Comparison of ENCODE assay signal across 27 cellular contexts in the genomic region with DNA sequence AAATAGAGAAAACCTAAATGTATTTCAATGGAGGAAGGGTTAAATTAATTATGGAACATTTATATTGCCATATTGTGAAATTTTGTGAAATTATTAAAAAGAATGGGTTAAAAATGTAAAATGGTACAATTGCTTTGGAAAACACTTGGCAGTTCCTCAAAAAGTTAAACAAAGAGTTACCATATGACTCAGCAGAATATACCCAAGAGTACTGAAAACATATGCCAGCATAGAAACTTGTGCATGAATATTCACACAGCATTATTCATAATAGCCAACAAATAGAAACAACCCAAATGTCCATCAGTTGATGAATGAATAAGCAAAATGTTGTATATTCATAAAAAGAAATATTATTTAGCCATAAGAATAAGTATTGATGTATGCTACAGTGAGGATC.
A peak's percentile ranks its signal among the peaks of the same experiment; 100 is the strongest.
DNase-seq lines count a peak whose midpoint lies in the region; ATAC-seq and TF ChIP-seq lines count a peak whose summit lies in the region.
"Had no signal": no experiment of that assay in that cellular context is flagged by ENCODE, and none has a peak within 500 bp of the region (broad histone marks: within the 10 kb centered on the region; RNA-seq: fewer than 3 reads in every experiment).

No MANE protein-coding gene starts in this region.

- no peak for TF ChIP-seq EP300 in SK-N-SH (IDR thresholded peaks at IDR 0.05; ENCODE audit: borderline replicate concordance in 1 of 2, low read depth in 1 of 2, low read length in 1 of 2)

- no peak for ATAC-seq in GM23338
- ATAC-seq: gastroesophageal sphincter; left lung; naive thymus-derived CD4-positive, alpha-beta T cell; WTC11 had no signal

- H3K36me3 ChIP-seq in A673 (ENCODE audit: insufficient read depth, low read length, poor library complexity, severe bottlenecking) (no peaks in the 10 kb centered on the region), GM23338 (ENCODE audit: insufficient read depth) (no peaks in the 10 kb centered on the region), adipocyte (ENCODE audit: control insufficient read depth, insufficient read depth, low read length, severe bottlenecking) (no peaks in the 10 kb centered on the region), SK-N-SH (replicated peaks in 1 of 2; ENCODE audit: control insufficient read depth in 1 of 2, insufficient read depth in 2 of 2, low read length in 1 of 2) (no peaks in the 10 kb centered on the region)
- H3K36me3 ChIP-seq: gastroesophageal sphincter, left lung had no signal

- H3K27ac ChIP-seq in A673 (ENCODE audit: low read depth, low read length, poor library complexity, severe bottlenecking) (no peak overlapping the region), GM23338 (ENCODE audit: low read depth) (no peak overlapping the region), SK-N-SH (ENCODE audit: low read depth in 2 of 2, low read length in 1 of 2) (no peak overlapping the region)
- H3K27ac ChIP-seq: gastroesophageal sphincter, KMS-11, left lung, testis had no signal

- DNase-seq in A673 (ENCODE audit: low spot score) (peak; percentile 17), GM23338 (ENCODE audit: low spot score) (no peak), adipocyte (ENCODE audit: low read depth) (peak; percentile 22), fibroblast of peridontal ligament (ENCODE audit: extremely low read depth) (peak; percentile 23), NCI-H1417 treated with DMSO at 0.1 percent for 48 hours (lab: John Stamatoyannopoulos, UW) (no peak), SK-N-SH (no peak), mucosa of gallbladder (ENCODE audit: low spot score) (no peak)
- DNase-seq: activated CD4-positive, alpha-beta T cell treated with anti-CD3 and anti-CD28 coated beads, Interleukin-2, amount 50 U/mL, for 1 hour; activated naive CD4-positive, alpha-beta T cell treated with anti-CD3 and anti-CD28 coated beads, Interleukin-2, amount 10 ng/mL, durations not matched to agents 7 days and 5 days; caudate nucleus; CD4-positive, CD25-positive, alpha-beta regulatory T cell; left lung; naive thymus-derived CD4-positive, alpha-beta T cell; NCI-H1092; NCI-H187 treated with DMSO at 0.1 percent for 48 hours; NCI-H526 treated with DMSO at 0.1 percent for 48 hours; nucleus accumbens; retina; RPMI8226; stimulated activated CD4-positive, alpha-beta T cell treated with anti-CD3 and anti-CD28 coated beads, Interleukin-12 subunit alpha, Interleukin-12 subunit beta, amount 100 ng/mL, for 4 hours; stimulated activated CD4-positive, alpha-beta T cell treated with anti-CD3 and anti-CD28 coated beads, Interleukin-4, amount 100 ng/mL, for 24 hours; stimulated activated naive B cell treated with anti-CD40 and anti-IgM and Interleukin-4, amounts not matched to agents 10 μg/mL and 1 μg/mL and 100 μg/mL, for 72 hours; testis had no signal

- H3K9ac ChIP-seq in adipocyte (ENCODE audit: low read length) (no peak overlapping the region), SK-N-SH (no peak overlapping the region)
- H3K9ac ChIP-seq: KMS-11 had no signal

- no peaks in the 10 kb centered on the region for H3K79me2 ChIP-seq in GM23338 (replicated peaks; ENCODE audit: insufficient read depth)
- no peaks in the 10 kb centered on the region for H3K79me2 ChIP-seq in SK-N-SH (ENCODE audit: insufficient read depth)

- TF ChIP-seq RAD21 in SK-N-SH (IDR thresholded peaks at IDR 0.05; ENCODE audit: low read length): no peak

- H2AFZ ChIP-seq in GM23338: no peak overlapping the region
- no peak overlapping the region for H2AFZ ChIP-seq in SK-N-SH (ENCODE audit: low read depth)

- peaks cover 3% of the 10 kb centered on the region; the same call in 1 of the 3 replicates for H3K9me3 Mint-ChIP-seq in GM23338
- H3K9me3 Mint-ChIP-seq: activated naive CD4-positive, alpha-beta T cell treated with anti-CD3 and anti-CD28 coated beads, Interleukin-2, amount 10 ng/mL, durations not matched to agents 7 days and 5 days; activated T-helper 1 cell treated with anti-CD3 and anti-CD28 coated beads, Interleukin-12 subunit alpha, Interleukin-12 subunit beta, Interleukin-2, Interleukin-4 antibody, amounts not matched to agents 30 ng/mL and 10 ng/mL and 1 ng/mL, durations not matched to agents 14 hours and 24 hours and 36 hours had no signal

- H3K36me3 Mint-ChIP-seq in GM23338 (ENCODE audit: low read depth): no peaks in the 10 kb centered on the region
- H3K36me3 Mint-ChIP-seq: activated naive CD4-positive, alpha-beta T cell treated with anti-CD3 and anti-CD28 coated beads, Interleukin-2, amount 10 ng/mL, durations not matched to agents 7 days and 5 days; CD4-positive, CD25-positive, alpha-beta regulatory T cell; naive thymus-derived CD4-positive, alpha-beta T cell; stimulated activated naive B cell treated with anti-CD40 and anti-IgM and Interleukin-4, amounts not matched to agents 10 μg/mL and 1 μg/mL and 100 μg/mL, for 72 hours had no signal

- H3K9me2 ChIP-seq in GM23338 (ENCODE audit: insufficient read depth) (no peaks in the 10 kb centered on the region; the same call in 1 of the 2 replicates), SK-N-SH (no peaks in the 10 kb centered on the region)

- no peaks in the 10 kb centered on the region for H3K27me3 ChIP-seq in A673 (replicated peaks; ENCODE audit: insufficient read depth, low read depth, low read length, poor library complexity)
- H3K27me3 ChIP-seq in GM23338 (ENCODE audit: insufficient read depth): no peaks in the 10 kb centered on the region
- no peaks in the 10 kb centered on the region for H3K27me3 ChIP-seq in adipocyte (replicated peaks; ENCODE audit: control insufficient read depth, insufficient read depth, low read length)
- no peaks in the 10 kb centered on the region for H3K27me3 ChIP-seq in SK-N-SH (ENCODE audit: insufficient read depth)
- H3K27me3 ChIP-seq: gastroesophageal sphincter, left lung, testis had no signal

- no TSS peak for BruUV-seq in A673 (replicated peaks; lab: Mats Ljungman, UMichigan)

- no peak overlapping the region for H3K4me3 ChIP-seq in A673 (ENCODE audit: low read depth, low read length, poor library complexity, severe bottlenecking)
- no peak overlapping the region for H3K4me3 ChIP-seq in GM23338
- no peak overlapping the region for H3K4me3 ChIP-seq in adipocyte (ENCODE audit: low read length)
- no peak overlapping the region for H3K4me3 ChIP-seq in SK-N-SH (ENCODE audit: low read depth in 2 of 2, low read length in 1 of 2)
- H3K4me3 ChIP-seq: gastroesophageal sphincter, left lung, testis had no signal

- no peaks in the 10 kb centered on the region for H3K4me1 Mint-ChIP-seq in GM23338
- H3K4me1 Mint-ChIP-seq: activated naive CD4-positive, alpha-beta T cell treated with anti-CD3 and anti-CD28 coated beads, Interleukin-2, amount 10 ng/mL, durations not matched to agents 7 days and 5 days; CD4-positive, CD25-positive, alpha-beta regulatory T cell; naive thymus-derived CD4-positive, alpha-beta T cell had no signal

- no peaks in the 10 kb centered on the region for H3K27me3 Mint-ChIP-seq in GM23338 (ENCODE audit: insufficient read depth, low read depth, poor library complexity)

- POLR2A ChIA-PET in A673 (lab: Charles Lee; ENCODE audit: low non-redundant PET) (no interaction called here), SK-N-SH (lab: Yijun Ruan, JAX) (no interaction called here)

- peak overlapping the region; percentile 2; the same call in 1 of the 2 replicates for H3K27ac Mint-ChIP-seq in GM23338
- H3K27ac Mint-ChIP-seq: activated naive CD4-positive, alpha-beta T cell treated with anti-CD3 and anti-CD28 coated beads, Interleukin-2, amount 10 ng/mL, durations not matched to agents 7 days and 5 days; activated T-helper 1 cell treated with anti-CD3 and anti-CD28 coated beads, Interleukin-12 subunit alpha, Interleukin-12 subunit beta, Interleukin-2, Interleukin-4 antibody, amounts not matched to agents 30 ng/mL and 10 ng/mL and 1 ng/mL, durations not matched to agents 14 hours and 24 hours and 36 hours; CD4-positive, CD25-positive, alpha-beta regulatory T cell; naive thymus-derived CD4-positive, alpha-beta T cell; stimulated activated naive B cell treated with anti-CD40 and anti-IgM and Interleukin-4, amounts not matched to agents 10 μg/mL and 1 μg/mL and 100 μg/mL, for 72 hours; WTC11 had no signal

- CTCF ChIA-PET in A673 (lab: Charles Lee): no interaction called here
- CTCF ChIA-PET in SK-N-SH (lab: Yijun Ruan, JAX): no interaction called here

- H3K4me2 ChIP-seq in GM23338: no peak overlapping the region
- H3K4me2 ChIP-seq in SK-N-SH: no peak overlapping the region
- H3K4me2 ChIP-seq: KMS-11 had no signal

- TF ChIP-seq CTCF in A673 (conservative IDR thresholded peaks at IDR 0.05; ENCODE audit: low read depth, low read length): no peak
- TF ChIP-seq CTCF in GM23338 (conservative IDR thresholded peaks at IDR 0.05; ENCODE audit: low read depth in 2 of 2): no peak
- no peak for TF ChIP-seq CTCF in SK-N-SH (IDR thresholded peaks at IDR 0.05)

- no peak overlapping the region for H3K4me3 Mint-ChIP-seq in GM23338
- H3K4me3 Mint-ChIP-seq: activated naive CD4-positive, alpha-beta T cell treated with anti-CD3 and anti-CD28 coated beads, Interleukin-2, amount 10 ng/mL, durations not matched to agents 7 days and 5 days; activated T-helper 1 cell treated with anti-CD3 and anti-CD28 coated beads, Interleukin-12 subunit alpha, Interleukin-12 subunit beta, Interleukin-2, Interleukin-4 antibody, amounts not matched to agents 30 ng/mL and 10 ng/mL and 1 ng/mL, durations not matched to agents 14 hours and 24 hours and 36 hours; CD4-positive, CD25-positive, alpha-beta regulatory T cell; naive thymus-derived CD4-positive, alpha-beta T cell; stimulated activated naive B cell treated with anti-CD40 and anti-IgM and Interleukin-4, amounts not matched to agents 10 μg/mL and 1 μg/mL and 100 μg/mL, for 72 hours; WTC11 had no signal

- H3K4me1 ChIP-seq in A673 (ENCODE audit: insufficient read depth, low read length, poor library complexity, severe bottlenecking) (peaks cover 5% of the 10 kb centered on the region), GM23338 (ENCODE audit: insufficient read depth) (no peaks in the 10 kb centered on the region), adipocyte (ENCODE audit: control insufficient read depth, insufficient read depth, low read length) (peaks cover 14% of the 10 kb centered on the region), SK-N-SH (ENCODE audit: control insufficient read depth in 1 of 2, insufficient read depth in 2 of 2, low read depth in 1 of 2, low read length in 1 of 2) (peaks cover 0 to 2% of the 10 kb centered on the region in 2 experiments; a peak in 1 of 4 replicates)
- H3K4me1 ChIP-seq: gastroesophageal sphincter, left lung, testis had no signal

- H3F3A ChIP-seq in GM23338 (replicated peaks; ENCODE audit: low read depth): no peaks in the 10 kb centered on the region
- no peaks in the 10 kb centered on the region for H3F3A ChIP-seq in SK-N-SH (replicated peaks; ENCODE audit: insufficient read depth)

- no peaks in the 10 kb centered on the region for H4K20me1 ChIP-seq in GM23338 (replicated peaks; ENCODE audit: insufficient read depth)
- H4K20me1 ChIP-seq in SK-N-SH (ENCODE audit: insufficient read depth): no peaks in the 10 kb centered on the region

- intact Hi-C loops in A673 (cut with micrococcal nuclease; ENCODE audit: unreplicated experiment): no loop called here

- H3K9me3 ChIP-seq in A673 (ENCODE audit: low read depth, low read length, poor library complexity, severe bottlenecking): no peaks in the 10 kb centered on the region
- H3K9me3 ChIP-seq in adipocyte (ENCODE audit: control insufficient read depth, low read length): peaks cover 4% of the 10 kb centered on the region
- no peaks in the 10 kb centered on the region for H3K9me3 ChIP-seq in SK-N-SH
- H3K9me3 ChIP-seq: left lung, testis had no signal

TF ChIP-seq in SK-N-SH, 30 proteins besides CTCF, POLR2A, EP300 and RAD21 (continues in another document):
- no peak for TF ChIP-seq YY1 (IDR thresholded peaks at IDR 0.05; ENCODE audit: low read depth)

Comparison
In these comparisons a context has a peak if more than half of its experiments do, and no peak if none do; other contexts are left out.
1. DNase-seq: peak in A673 (single experiment), adipocyte (single experiment) and fibroblast of peridontal ligament (single experiment); none in GM23338 (single experiment), NCI-H1417 treated with DMSO at 0.1 percent for 48 hours (single experiment), SK-N-SH (single experiment) and mucosa of gallbladder (single experiment).